Comparison of ENCODE assay signal across 7 cellular contexts in the genomic region with DNA sequence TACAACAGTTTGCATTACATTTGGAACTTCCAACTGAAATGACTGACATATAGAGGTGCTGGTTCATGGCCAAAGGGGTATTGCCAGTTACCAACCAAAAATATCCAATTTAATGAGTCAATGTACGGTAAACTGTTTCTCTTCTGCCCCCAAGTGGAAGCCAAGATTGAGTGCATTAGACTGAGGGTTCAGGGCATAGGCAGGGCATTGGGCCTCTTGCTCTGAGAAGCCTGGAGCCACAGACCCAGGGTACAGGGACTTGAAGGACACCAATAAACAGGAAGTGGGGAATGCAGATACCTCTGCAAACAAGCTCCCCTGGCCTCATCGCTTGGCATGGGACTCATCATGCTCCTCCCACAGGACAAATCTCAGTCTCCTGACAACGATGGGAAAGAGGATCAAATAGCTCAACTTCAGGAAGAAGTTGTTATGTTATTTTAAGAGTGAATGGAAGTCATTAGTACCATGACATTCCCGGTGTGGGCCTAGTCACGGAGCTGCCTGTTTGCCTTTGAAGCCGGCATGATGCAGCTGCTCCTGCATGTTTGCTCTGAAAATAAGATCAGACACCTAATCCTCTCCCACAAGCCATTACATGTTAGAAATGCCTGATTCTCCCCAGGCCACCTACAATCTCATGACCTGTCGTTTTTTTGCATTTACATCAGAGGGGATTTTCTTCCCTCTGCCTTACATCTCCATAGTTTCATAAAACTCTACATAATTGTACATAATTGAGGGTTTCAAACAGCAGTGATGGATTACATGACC.
DNase-seq lines count a peak whose midpoint lies in the region; ATAC-seq and TF ChIP-seq lines count a peak whose summit lies in the region.

No MANE protein-coding gene starts in this region.

- peak; percentile 59 for ATAC-seq in GM18517 (IDR thresholded peaks at IDR 0.05; ENCODE audit: unreplicated experiment)

- no peak for TF ChIP-seq EP300 in Ishikawa (IDR thresholded peaks at IDR 0.05; ENCODE audit: borderline replicate concordance)

- peak; percentile 66 for TF ChIP-seq RAD21 in Ishikawa (IDR thresholded peaks at IDR 0.05; ENCODE audit: low read depth)

- DNase-seq in SKM-1 (lab: John Stamatoyannopoulos, UW; ENCODE audit: unreplicated experiment) (peak; percentile 32), kidney tubule cell (ENCODE audit: low spot score) (peak; percentile 27), NCI-H1436 treated with DMSO at 0.1 percent for 48 hours (lab: John Stamatoyannopoulos, UW) (no peak), NCI-H1092 treated with DMSO at 0.1 percent for 48 hours (lab: John Stamatoyannopoulos, UW) (no peak)
- no peak for DNase-seq in stimulated activated CD8-positive, alpha-beta memory T cell treated with anti-CD3 and anti-CD28 coated beads, Interleukin-4, amount 100 ng/mL, for 48 hours

TF ChIP-seq in Ishikawa, 13 proteins besides CTCF, POLR2A, EP300 and RAD21:
- TF ChIP-seq TCF12 (IDR thresholded peaks at IDR 0.05; ENCODE audit: low read depth) = no peak

Comparison
In these comparisons a context has a peak if more than half of its experiments do, and no peak if none do; other contexts are left out.
1. DNase-seq: peak in SKM-1 (single experiment) and kidney tubule cell (single experiment); none in NCI-H1436 treated with DMSO at 0.1 percent for 48 hours (single experiment), stimulated activated CD8-positive, alpha-beta memory T cell treated with anti-CD3 and anti-CD28 coated beads, Interleukin-4, amount 100 ng/mL, for 48 hours (single experiment) and NCI-H1092 treated with DMSO at 0.1 percent for 48 hours (single experiment).